1 cellular context compared by ENCODE assay signal in genomic region chr11:110119317-110119716, GRCh38.
TF ChIP-seq lines count a peak whose summit lies in the region.

No MANE protein-coding gene starts in this region.

TF ChIP-seq in GM23338, 12 proteins besides CTCF, POLR2A, EP300 and RAD21 (continued from another document):
- TF ChIP-seq ETS1 (IDR thresholded peaks at IDR 0.05) = no peak
- no peak for TF ChIP-seq EZH2 (IDR thresholded peaks at IDR 0.05; ENCODE audit: low read depth, unreplicated experiment)
- TF ChIP-seq JUNB (IDR thresholded peaks at IDR 0.05; ENCODE audit: unreplicated experiment) = no peak
- no peak for TF ChIP-seq EZH2phosphoT487 (IDR thresholded peaks at IDR 0.05; ENCODE audit: unreplicated experiment)
- TF ChIP-seq ZNF331 (CRISPR knock-in tag; IDR thresholded peaks at IDR 0.05; ENCODE audit: low read depth) = no peak
- no peak for TF ChIP-seq NANOG (IDR thresholded peaks at IDR 0.05; ENCODE audit: borderline replicate concordance)
- no peak for TF ChIP-seq REST (IDR thresholded peaks at IDR 0.05; ENCODE audit: unreplicated experiment)
- TF ChIP-seq ZNF114 (CRISPR knock-in tag; IDR thresholded peaks at IDR 0.05) = no peak
